Comparison of ENCODE assay signal across 8 cellular contexts in the genomic region with DNA sequence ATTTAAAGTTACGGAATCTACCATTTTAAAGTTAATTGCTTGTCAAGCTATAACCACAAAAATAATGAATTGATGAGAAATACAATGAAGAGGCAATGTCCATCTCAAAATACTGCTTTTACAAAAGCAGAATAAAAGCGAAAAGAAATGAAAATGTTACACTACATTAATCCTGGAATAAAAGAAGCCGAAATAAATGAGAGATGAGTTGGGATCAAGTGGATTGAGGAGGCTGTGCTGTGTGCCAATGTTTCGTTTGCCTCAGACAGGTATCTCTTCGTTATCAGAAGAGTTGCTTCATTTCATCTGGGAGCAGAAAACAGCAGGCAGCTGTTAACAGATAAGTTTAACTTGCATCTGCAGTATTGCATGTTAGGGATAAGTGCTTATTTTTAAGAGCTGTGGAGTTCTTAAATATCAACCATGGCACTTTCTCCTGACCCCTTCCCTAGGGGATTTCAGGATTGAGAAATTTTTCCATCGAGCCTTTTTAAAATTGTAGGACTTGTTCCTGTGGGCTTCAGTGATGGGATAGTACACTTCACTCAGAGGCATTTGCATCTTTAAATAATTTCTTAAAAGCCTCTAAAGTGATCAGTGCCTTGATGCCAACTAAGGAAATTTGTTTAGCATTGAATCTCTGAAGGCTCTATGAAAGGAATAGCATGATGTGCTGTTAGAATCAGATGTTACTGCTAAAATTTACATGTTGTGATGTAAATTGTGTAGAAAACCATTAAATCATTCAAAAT. TPM values are rescaled to one million over a fixed set of nuclear protein-coding genes. Genes with fewer than 3 reads are reported as not detected.
DNase-seq lines count a peak whose midpoint lies in the region; ATAC-seq and TF ChIP-seq lines count a peak whose summit lies in the region.

No MANE protein-coding gene starts in this region.

- peak overlapping the region; percentile 93 for H3K4me3 ChIP-seq in iPS-18a (ENCODE audit: low read length)
- peak overlapping the region; percentile 66 for H3K4me3 ChIP-seq in suprapubic skin

- peak overlapping the region; percentile 100 for H3K9ac ChIP-seq in iPS-18a (ENCODE audit: low read length)

- H3K27ac ChIP-seq in iPS-18a (ENCODE audit: low read length) (no peak overlapping the region), suprapubic skin (peak overlapping the region; percentile 99)

- WGBS in suprapubic skin: 0% methylated on average over 6 of the region's 6 CpGs

- ATAC-seq in GM18502 (IDR thresholded peaks at IDR 0.05; ENCODE audit: poor library complexity, unreplicated experiment): no peak

- H3K27me3 ChIP-seq in iPS-18a (ENCODE audit: control insufficient read depth, insufficient read depth, low read length): no peaks in the 10 kb centered on the region
- H3K27me3 ChIP-seq in suprapubic skin: no peaks in the 10 kb centered on the region

- H3K4me1 ChIP-seq in iPS-18a (ENCODE audit: control insufficient read depth, low read depth, low read length): peaks cover 28% of the 10 kb centered on the region
- peaks cover 44% of the 10 kb centered on the region for H3K4me1 ChIP-seq in suprapubic skin

- H3K36me3 ChIP-seq in iPS-18a (ENCODE audit: control insufficient read depth, low read depth, low read length) (peaks cover 58% of the 10 kb centered on the region), suprapubic skin (peaks cover 49% of the 10 kb centered on the region)

- no peak for TF ChIP-seq EP300 in suprapubic skin (IDR thresholded peaks at IDR 0.05)

- peak; percentile 37 for DNase-seq in DMS79 treated with DMSO at 0.1 percent for 48 hours (lab: John Stamatoyannopoulos, UW)
- no peak for DNase-seq in DMS79 (lab: John Stamatoyannopoulos, UW)
- peak; percentile 62 for DNase-seq in SW480 (ENCODE audit: low spot score)
- DNase-seq in suprapubic skin (ENCODE audit: low spot score in 2 of 2): no peak
- no peak for DNase-seq in GOT3 (lab: John Stamatoyannopoulos, UW)
- DNase-seq in middle frontal gyrus (ENCODE audit: extremely low spot score, low spot score): no peak

- TF ChIP-seq CTCF in suprapubic skin (IDR thresholded peaks at IDR 0.05): no peak

- H3K9me3 ChIP-seq in iPS-18a (ENCODE audit: control insufficient read depth, low read depth, low read length): no peaks in the 10 kb centered on the region
- no peaks in the 10 kb centered on the region for H3K9me3 ChIP-seq in suprapubic skin

- TF ChIP-seq POLR2A in suprapubic skin (IDR thresholded peaks at IDR 0.05): peak; percentile 9 to 11

RNA-seq across cellular contexts. Expression of a gene that starts 4.2 kb away (rescaled TPM):
- over 10,000 TPM; 10,207 to 42,728 (median 11,538) TPM for total RNA-seq in suprapubic skin

RNA-seq across cellular contexts. Expression of a gene that starts 21.9 kb away (rescaled TPM):
- 10 to 100 TPM; 63.2 to 83.6 (median 78.4) TPM for total RNA-seq in suprapubic skin

RNA-seq across cellular contexts. Expression of a gene that starts 55.1 kb away (rescaled TPM):
- total RNA-seq in suprapubic skin: 10 to 100 TPM; 65.1 to 86.7 (median 71.0) TPM

Comparison
In these comparisons a context has a peak if more than half of its experiments do, and no peak if none do; other contexts are left out.
1. DNase-seq: peak in DMS79 treated with DMSO at 0.1 percent for 48 hours (single experiment) and SW480 (single experiment); none in DMS79 (single experiment), suprapubic skin (0 of 2), GOT3 (single experiment) and middle frontal gyrus (single experiment).